ENCODE assay signal across 32 cellular contexts in the genomic region with DNA sequence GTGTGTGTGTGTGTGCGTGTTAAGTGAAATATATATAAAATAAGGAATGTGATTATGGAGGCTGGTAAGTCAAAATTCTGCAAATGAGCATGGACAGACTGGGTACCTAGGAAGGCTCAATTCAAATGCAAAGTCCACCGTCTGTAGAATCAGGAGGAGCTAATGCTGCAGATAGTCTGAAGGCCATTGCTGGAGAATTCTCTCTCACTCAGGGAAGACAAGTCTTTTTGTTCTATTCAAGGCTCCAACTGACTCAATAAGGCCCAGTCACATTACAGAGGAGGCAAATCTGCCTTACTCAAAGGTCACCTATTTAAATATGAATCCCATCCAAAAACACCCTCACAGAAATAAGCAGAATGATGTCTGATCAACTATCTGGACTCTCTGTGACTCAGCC. TPM values are rescaled to one million over a fixed set of nuclear protein-coding genes. Genes with fewer than 3 reads are reported as not detected.
"Had no signal": no experiment of that assay in that cellular context is flagged by ENCODE, and none has a peak within 500 bp of the region (broad histone marks: within the 10 kb centered on the region; RNA-seq: fewer than 3 reads in every experiment).

No MANE protein-coding gene starts in this region.

- H3K27ac ChIP-seq: heart left ventricle, neutrophil, psoas muscle, spleen, testis, tibial nerve, upper lobe of right lung, vagina had no signal

- H3K9me3 ChIP-seq: heart left ventricle, mucosa of descending colon, neutrophil, psoas muscle, spleen, testis, tibial nerve, upper lobe of right lung, vagina had no signal

- H3K27me3 ChIP-seq: heart left ventricle, neutrophil, spleen, testis, tibial nerve, upper lobe of right lung, vagina had no signal

- H3K4me1 ChIP-seq: heart left ventricle, psoas muscle, spleen, testis, tibial nerve, upper lobe of right lung, vagina had no signal

- H3K36me3 ChIP-seq: heart left ventricle, neutrophil, spleen, tibial nerve, upper lobe of right lung, vagina had no signal

- ATAC-seq: esophagus mucosa; heart left ventricle; mucosa of descending colon; naive thymus-derived CD8-positive, alpha-beta T cell; psoas muscle; sciatic nerve; stimulated activated naive B cell treated with anti-CD40 and anti-IgM and Interleukin-4, amounts not matched to agents 10 μg/mL and 1 μg/mL and 100 μg/mL, for 72 hours; stimulated activated naive CD8-positive, alpha-beta T cell treated with anti-CD3 and anti-CD28 coated beads, Interleukin-15, amount 100 ng/mL, for 72 hours; upper lobe of right lung had no signal

- DNase-seq: effector CD4-positive, alpha-beta T cell; heart left ventricle; hippocampal formation; kidney glomerular epithelial cell; mammary epithelial cell; mucosa of descending colon; naive thymus-derived CD8-positive, alpha-beta T cell; psoas muscle; retina; spleen; stimulated activated CD4-positive, alpha-beta T cell treated with anti-CD3 and anti-CD28 coated beads, Interleukin-15, amount 100 ng/mL, for 24 hours; stimulated activated CD4-positive, alpha-beta T cell treated with anti-CD3 and anti-CD28 coated beads, Interleukin-1b, Interleukin-23, amount 100 ng/mL, for 48 hours; stimulated activated CD4-positive, alpha-beta T cell treated with anti-CD3 and anti-CD28 coated beads, Interleukin-4, amount 100 ng/mL, for 4 hours; stimulated activated naive B cell treated with anti-CD40 and anti-IgM and Interleukin-4, amounts not matched to agents 10 μg/mL and 1 μg/mL and 100 μg/mL, for 72 hours; stimulated activated naive CD8-positive, alpha-beta T cell treated with anti-CD3 and anti-CD28 coated beads, Interleukin-15, amount 100 ng/mL, for 72 hours; testis; upper lobe of right lung had no signal

- H3K4me3 ChIP-seq: heart left ventricle, mucosa of descending colon, psoas muscle, spleen, testis, tibial nerve, upper lobe of right lung, vagina had no signal

- FAIRE-seq: islet of Langerhans had no signal

RNA-seq across cellular contexts. Expression of a gene that starts 0.8 kb away (rescaled TPM):
- total RNA-seq: dermis microvascular lymphatic vessel endothelial cell; esophagus mucosa; fibroblast of lung; frontal cortex; glomerular endothelial cell; heart left ventricle; lower leg skin; mammary epithelial cell; naive thymus-derived CD8-positive, alpha-beta T cell; osteoblast; psoas muscle; sciatic nerve; skeletal muscle tissue; spleen; subcutaneous adipose tissue; tibial nerve; upper lobe of right lung; vagina had no signal
- polyA plus RNA-seq: fibroblast of lung; heart left ventricle; mammary epithelial cell; naive thymus-derived CD8-positive, alpha-beta T cell; neural cell; psoas muscle had no signal

RNA-seq across cellular contexts. Expression of a gene that starts 51.6 kb away (rescaled TPM):
- total RNA-seq: dermis microvascular lymphatic vessel endothelial cell; esophagus mucosa; fibroblast of lung; frontal cortex; glomerular endothelial cell; heart left ventricle; mammary epithelial cell; mucosa of descending colon; naive thymus-derived CD8-positive, alpha-beta T cell; osteoblast; psoas muscle; sciatic nerve; skeletal muscle tissue; spleen; subcutaneous adipose tissue; testis; tibial nerve; upper lobe of right lung; vagina had no signal
- polyA plus RNA-seq: fibroblast of lung; heart left ventricle; mammary epithelial cell; naive thymus-derived CD8-positive, alpha-beta T cell; neural cell; psoas muscle; spleen had no signal

RNA-seq across cellular contexts. Expression of a gene that starts 53.3 kb away (rescaled TPM):
- total RNA-seq: dermis microvascular lymphatic vessel endothelial cell, fibroblast of lung, frontal cortex, glomerular endothelial cell, mammary epithelial cell, osteoblast, skeletal muscle tissue, vagina had no signal
- polyA plus RNA-seq: mammary epithelial cell, neural cell had no signal
